ENCODE assay signal across 12 cellular contexts in the genomic region with DNA sequence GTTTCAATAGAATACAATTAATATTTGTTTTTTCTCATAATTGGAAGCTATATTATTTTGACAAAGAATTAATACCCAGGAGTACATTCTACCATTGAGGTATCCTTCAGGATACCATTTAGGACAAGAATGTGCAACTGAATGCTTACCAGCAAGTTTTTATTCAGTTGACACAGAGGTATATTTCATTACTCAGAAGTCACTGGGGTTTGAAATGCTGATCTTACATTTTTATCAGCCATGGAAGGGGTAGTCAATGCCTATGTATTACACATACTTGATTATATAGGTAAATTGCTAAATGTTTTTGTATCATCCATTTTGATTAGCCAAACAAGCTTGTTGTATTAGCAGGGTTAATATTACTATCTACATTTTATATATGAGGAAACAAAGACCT. TPM values are rescaled to one million over a fixed set of nuclear protein-coding genes. Genes with fewer than 3 reads are reported as not detected.
"Had no signal": no experiment of that assay in that cellular context is flagged by ENCODE, and none has a peak within 500 bp of the region (broad histone marks: within the 10 kb centered on the region; RNA-seq: fewer than 3 reads in every experiment).

No MANE protein-coding gene starts in this region.

- H3K4me1 ChIP-seq: HAP-1 had no signal

- H3K9ac ChIP-seq: GM23248 had no signal

- H3K36me3 ChIP-seq: HAP-1 had no signal

- H3K27ac ChIP-seq: GM23248 had no signal

- ATAC-seq: GM23338, HCT116 had no signal

- H3K4me2 ChIP-seq: GM23338 had no signal

- H3K4me3 ChIP-seq: GM23248, GM23338, HAP-1 had no signal

- H2AFZ ChIP-seq: GM23248, GM23338 had no signal

- H3K9me3 ChIP-seq: HAP-1 had no signal

- FAIRE-seq: H1, H54 had no signal

- DNase-seq: GM23248, GOT3, H7, H9, HCEC 1CT, HFFc6 had no signal

RNA-seq across cellular contexts. Expression of a gene that starts 48.0 kb away (rescaled TPM):
- total RNA-seq: GM23248, H4, H7, HFFc6 had no signal
- polyA plus RNA-seq: GM23248, H1 had no signal
